ENCODE assay signal across 1 cellular context in the genomic region with DNA sequence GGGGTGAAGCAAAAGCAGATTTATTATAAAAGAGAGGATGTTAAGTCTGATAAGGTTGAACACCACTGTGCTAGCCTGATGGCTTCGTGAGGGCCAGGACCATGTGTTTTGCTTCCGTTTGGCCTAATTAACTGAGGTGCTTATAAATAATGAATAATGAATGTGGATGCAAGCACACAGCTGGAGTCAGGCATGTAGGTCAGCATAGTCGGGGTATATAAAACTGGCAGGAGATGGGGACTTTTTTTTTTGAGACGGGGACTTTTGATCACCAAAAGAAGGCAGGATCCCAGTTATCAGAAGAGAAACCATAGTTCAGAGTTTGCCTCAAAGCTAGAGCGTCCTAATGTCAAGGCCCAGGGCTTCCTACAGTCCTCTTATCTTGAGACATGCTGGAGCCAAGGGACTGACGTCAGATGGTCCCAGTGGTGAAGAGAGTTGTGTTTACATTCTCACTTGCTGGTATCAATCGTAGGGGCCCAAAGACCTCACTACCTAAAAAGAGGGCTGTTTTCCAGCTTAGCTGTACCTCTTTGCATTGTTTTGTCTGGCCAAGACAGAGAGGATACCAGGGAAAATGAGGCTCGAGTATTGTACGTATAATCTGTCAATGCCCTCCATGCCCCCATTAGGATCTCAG.
TF ChIP-seq lines count a peak whose summit lies in the region.

No MANE protein-coding gene starts in this region.

TF ChIP-seq in SK-N-SH, 30 proteins besides CTCF, POLR2A, EP300 and RAD21:
- TF ChIP-seq FOSL2 (IDR thresholded peaks at IDR 0.05; ENCODE audit: borderline replicate concordance, low read depth) = no peak
- no peak for TF ChIP-seq RCOR1 (IDR thresholded peaks at IDR 0.05; ENCODE audit: low read length)
- TF ChIP-seq TAF1 (IDR thresholded peaks at IDR 0.05; ENCODE audit: borderline replicate concordance, low read depth, low read length) = no peak
- TF ChIP-seq POLR2AphosphoS5 (IDR thresholded peaks at IDR 0.05; ENCODE audit: low read depth, low read length) = no peak
- TF ChIP-seq, protein P1, sequence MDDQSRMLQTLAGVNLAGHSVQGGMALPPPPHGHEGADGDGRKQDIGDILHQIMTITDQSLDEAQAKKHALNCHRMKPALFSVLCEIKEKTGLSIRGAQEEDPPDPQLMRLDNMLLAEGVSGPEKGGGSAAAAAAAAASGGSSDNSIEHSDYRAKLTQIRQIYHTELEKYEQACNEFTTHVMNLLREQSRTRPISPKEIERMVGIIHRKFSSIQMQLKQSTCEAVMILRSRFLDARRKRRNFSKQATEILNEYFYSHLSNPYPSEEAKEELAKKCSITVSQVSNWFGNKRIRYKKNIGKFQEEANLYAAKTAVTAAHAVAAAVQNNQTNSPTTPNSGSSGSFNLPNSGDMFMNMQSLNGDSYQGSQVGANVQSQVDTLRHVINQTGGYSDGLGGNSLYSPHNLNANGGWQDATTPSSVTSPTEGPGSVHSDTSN (IDR thresholded peaks at IDR 0.05) = no peak
- TF ChIP-seq, protein P2, sequence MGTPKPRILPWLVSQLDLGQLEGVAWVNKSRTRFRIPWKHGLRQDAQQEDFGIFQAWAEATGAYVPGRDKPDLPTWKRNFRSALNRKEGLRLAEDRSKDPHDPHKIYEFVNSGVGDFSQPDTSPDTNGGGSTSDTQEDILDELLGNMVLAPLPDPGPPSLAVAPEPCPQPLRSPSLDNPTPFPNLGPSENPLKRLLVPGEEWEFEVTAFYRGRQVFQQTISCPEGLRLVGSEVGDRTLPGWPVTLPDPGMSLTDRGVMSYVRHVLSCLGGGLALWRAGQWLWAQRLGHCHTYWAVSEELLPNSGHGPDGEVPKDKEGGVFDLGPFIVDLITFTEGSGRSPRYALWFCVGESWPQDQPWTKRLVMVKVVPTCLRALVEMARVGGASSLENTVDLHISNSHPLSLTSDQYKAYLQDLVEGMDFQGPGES (IDR thresholded peaks at IDR 0.05; ENCODE audit: low read depth, low read length) = no peak
